In the genomic region with DNA sequence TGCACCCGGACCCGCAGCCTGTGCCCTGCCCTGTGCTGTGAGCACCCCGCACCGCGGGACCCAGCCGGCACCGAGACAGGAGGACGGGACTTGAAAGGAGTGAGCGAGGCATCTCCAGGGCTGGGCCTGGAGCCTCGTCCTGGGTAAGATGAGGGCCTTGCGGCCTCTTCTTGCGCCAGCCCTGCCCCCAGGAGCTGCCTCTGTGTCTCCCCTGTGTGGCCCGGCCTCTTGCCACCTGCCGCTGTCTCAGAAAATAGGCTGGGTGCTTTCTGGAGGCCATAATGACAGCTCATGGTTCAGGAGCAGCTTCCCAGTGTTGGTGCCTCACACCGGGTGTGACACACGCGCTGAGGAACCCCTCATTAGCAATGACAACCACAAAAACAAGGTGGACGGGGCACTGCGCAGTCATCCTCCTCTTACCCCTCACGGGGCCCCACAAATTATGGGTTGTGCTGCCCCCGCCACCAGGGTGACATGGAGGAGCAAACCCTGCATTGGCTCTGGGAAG, we compare ENCODE assay signal across 30 cellular contexts.
"Had no signal": no experiment of that assay in that cellular context is flagged by ENCODE, and none has a peak within 500 bp of the region (broad histone marks: within the 10 kb centered on the region; RNA-seq: fewer than 3 reads in every experiment).

No MANE protein-coding gene starts in this region.

- H3K27me3 Mint-ChIP-seq: dendritic cell treated with granulocyte-macrophage colony-stimulating factor and Interleukin-4, amounts not matched to agents 40 ng/mL and 50 ng/mL, for 4 days; memory B cell; naive B cell had no signal

- ATAC-seq: effector memory CD8-positive, alpha-beta T cell; mucosa of descending colon; pancreas; sciatic nerve had no signal

- H3K4me1 Mint-ChIP-seq: central memory CD8-positive, alpha-beta T cell; immature natural killer cell; memory B cell; mesothelial cell of epicardium; nephron progenitor cell had no signal

- H3K4me1 ChIP-seq: colonic mucosa, esophagus squamous epithelium, heart right ventricle, pancreas, testis, tibial artery, upper lobe of left lung had no signal

- H3K9me3 ChIP-seq: colonic mucosa, heart right ventricle, mucosa of descending colon, neutrophil, pancreas, testis, tibial artery, upper lobe of left lung had no signal

- H3K36me3 ChIP-seq: colonic mucosa, esophagus squamous epithelium, heart right ventricle, neutrophil, pancreas, tibial artery, upper lobe of left lung had no signal

- H3K27ac Mint-ChIP-seq: dendritic cell treated with granulocyte-macrophage colony-stimulating factor and Interleukin-4, amounts not matched to agents 40 ng/mL and 50 ng/mL, for 4 days; effector memory CD8-positive, alpha-beta T cell; immature natural killer cell; memory B cell; mesothelial cell of epicardium had no signal

- DNase-seq: colonic mucosa; effector memory CD8-positive, alpha-beta T cell; erythroblast; esophagus squamous epithelium; foreskin melanocyte; glutamatergic neuron; heart right ventricle; hippocampal formation; immature natural killer cell; mucosa of descending colon; naive B cell; nephron progenitor cell; stimulated activated CD4-positive, alpha-beta T cell treated with anti-CD3 and anti-CD28 coated beads, Interleukin-12 subunit alpha, Interleukin-12 subunit beta, amount 100 ng/mL, for 4 hours; stimulated activated CD4-positive, alpha-beta T cell treated with anti-CD3 and anti-CD28 coated beads, Interleukin-1b, Interleukin-23, amount 100 ng/mL, for 48 hours; stimulated activated CD4-positive, alpha-beta T cell treated with anti-CD3 and anti-CD28 coated beads, Interleukin-4, amount 100 ng/mL, for 1 hour; stimulated activated CD8-positive, alpha-beta memory T cell treated with anti-CD3 and anti-CD28 coated beads, Interleukin-4, amount 100 ng/mL, for 48 hours; stimulated activated naive CD4-positive, alpha-beta T cell treated with Interleukin-2 at 50 U/mL for 16 hours; substantia nigra; upper lobe of left lung had no signal

- H3K27me3 ChIP-seq: colonic mucosa, neutrophil, pancreas, testis, upper lobe of left lung had no signal

- H3K4me3 ChIP-seq: colonic mucosa, esophagus squamous epithelium, heart right ventricle, lung, mucosa of descending colon, pancreas, smooth muscle cell, testis, tibial artery, upper lobe of left lung had no signal

- H3K9me3 Mint-ChIP-seq: central memory CD8-positive, alpha-beta T cell; dendritic cell treated with granulocyte-macrophage colony-stimulating factor and Interleukin-4, amounts not matched to agents 40 ng/mL and 50 ng/mL, for 4 days; effector memory CD8-positive, alpha-beta T cell; immature natural killer cell; memory B cell; mesothelial cell of epicardium; naive B cell; nephron progenitor cell had no signal

- H3K4me3 Mint-ChIP-seq: central memory CD8-positive, alpha-beta T cell; dendritic cell treated with granulocyte-macrophage colony-stimulating factor and Interleukin-4, amounts not matched to agents 40 ng/mL and 50 ng/mL, for 4 days; effector memory CD8-positive, alpha-beta T cell; immature natural killer cell; memory B cell; mesothelial cell of epicardium; naive B cell; nephron progenitor cell had no signal

- H3K36me3 Mint-ChIP-seq: immature natural killer cell, memory B cell, mesothelial cell of epicardium, naive B cell had no signal
